16 cellular contexts compared by ENCODE assay signal in genomic region chr11:79242616-79243015, GRCh38.
A peak's percentile ranks its signal among the peaks of the same experiment; 100 is the strongest.
DNase-seq lines count a peak whose midpoint lies in the region; ATAC-seq and TF ChIP-seq lines count a peak whose summit lies in the region.
"Had no signal": no experiment of that assay in that cellular context is flagged by ENCODE, and none has a peak within 500 bp of the region (broad histone marks: within the 10 kb centered on the region; RNA-seq: fewer than 3 reads in every experiment).

No MANE protein-coding gene starts in this region.

- no peak for ATAC-seq in upper lobe of left lung (ENCODE audit: low FRiP score in 2 of 2)
- ATAC-seq: GM23338 had no signal

- H3K9me3 ChIP-seq in HAP-1: no peaks in the 10 kb centered on the region
- H3K9me3 ChIP-seq in upper lobe of left lung: no peaks in the 10 kb centered on the region

- no peak for TF ChIP-seq EP300 in upper lobe of left lung (IDR thresholded peaks at IDR 0.05)

- 86 to 90% methylated on average over 3 of the region's 3 CpGs for WGBS in upper lobe of left lung, 2 donors

- no peak overlapping the region for H3K27ac ChIP-seq in upper lobe of left lung

- in situ Hi-C loops in astrocyte of the cerebellum (cut with HindIII; ENCODE audit: low sequenced_read_pairs): no loop called here
- in situ Hi-C loops in HAP-1 (cut with MboI; ENCODE audit: low sequenced_read_pairs): no loop called here

- H3K36me3 ChIP-seq in HAP-1 (replicated peaks) (no peaks in the 10 kb centered on the region), upper lobe of left lung (no peaks in the 10 kb centered on the region)

- H3K4me1 ChIP-seq in HAP-1 (no peaks in the 10 kb centered on the region), upper lobe of left lung (no peaks in the 10 kb centered on the region)

- H3K27me3 ChIP-seq in HAP-1 (ENCODE audit: low read depth): no peaks in the 10 kb centered on the region
- no peaks in the 10 kb centered on the region for H3K27me3 ChIP-seq in upper lobe of left lung

- TF ChIP-seq CTCF in astrocyte of the cerebellum (IDR thresholded peaks at IDR 0.05; ENCODE audit: low read depth, low read length, missing control alignments): no peak
- TF ChIP-seq CTCF in upper lobe of left lung (IDR thresholded peaks at IDR 0.05): no peak

- peak; percentile 25 for DNase-seq in EH (ENCODE audit: low read depth)
- DNase-seq in astrocyte of the cerebellum (ENCODE audit: low read depth): peak; percentile 41
- peak; percentile 16 for DNase-seq in fibroblast of the conjunctiva (ENCODE audit: low read depth)
- DNase-seq in stromal cell of bone marrow (ENCODE audit: low read depth): peak; percentile 68
- DNase-seq in HAP-1 (ENCODE audit: low spot score in 2 of 2): no peak
- DNase-seq in effector CD8-positive, alpha-beta T cell (lab: John Stamatoyannopoulos, UW): no peak
- DNase-seq in upper lobe of left lung: no peak
- DNase-seq: CD4-positive, alpha-beta memory T cell; DMS79; KG1; NCI-H1417 treated with DMSO at 0.1 percent for 48 hours; NCI-H1930; NCI-H446; NK-92 treated with Interleukin-12 subunit alpha and Interleukin-12 subunit beta, amount 100 ng/mL, for 24 hours; SHP77 treated with DMSO at 0.1 percent for 48 hours had no signal

- TF ChIP-seq POLR2A in upper lobe of left lung (IDR thresholded peaks at IDR 0.05): no peak

- no peak overlapping the region for H3K4me3 ChIP-seq in astrocyte of the cerebellum (ENCODE audit: low read depth, low read length)
- no peak overlapping the region for H3K4me3 ChIP-seq in HAP-1
- no peak overlapping the region for H3K4me3 ChIP-seq in upper lobe of left lung
- H3K4me3 ChIP-seq: GM23338 had no signal

Comparison
In these comparisons a context has a peak if more than half of its experiments do, and no peak if none do; other contexts are left out.
1. DNase-seq: peak in EH (single experiment), astrocyte of the cerebellum (single experiment), fibroblast of the conjunctiva (single experiment) and stromal cell of bone marrow (single experiment); none in HAP-1 (0 of 2), effector CD8-positive, alpha-beta T cell (single experiment) and upper lobe of left lung (0 of 2).